In genomic region chr1:147242449-147243227, GRCh38 we compare ENCODE assay signal across 8 cellular contexts. TPM values are rescaled to one million over a fixed set of nuclear protein-coding genes. Genes with fewer than 3 reads are reported as not detected.
DNase-seq lines count a peak whose midpoint lies in the region; ATAC-seq and TF ChIP-seq lines count a peak whose summit lies in the region.

Gene CHD1L, plus strand, starts transcription at chr1:147242684. Its CDS starts 20 bp downstream, at chr1:147242704.

- H3K9ac ChIP-seq in mammary epithelial cell (ENCODE audit: insufficient read depth, low read length) = peak within 1 kb of the TSS; percentile 81

- in situ Hi-C loops in mammary epithelial cell (cut with MboI; ENCODE audit: low sequenced_read_pairs in 2 of 2) = loop anchor here (5.0 kb wide), 1 partner anchor 70 kb away; the partner anchor contains the start of gene PRKAB2 (in 2 of the 2)

- WGBS in mammary epithelial cell (ENCODE audit: low coverage, missing lambda C conversion rate) = under 1% methylated on average over 18 of the region's 82 CpGs

- peaks cover 50% of the 10 kb centered on the region for H3K79me2 ChIP-seq in mammary epithelial cell (ENCODE audit: insufficient read depth, low read length)

- H3K4me3 ChIP-seq in AG04450 (ENCODE audit: low read depth, low read length) (peak within 1 kb of the TSS; percentile 87), WERI-Rb-1 (ENCODE audit: low read depth, low read length) (peak within 1 kb of the TSS; percentile 79), mammary epithelial cell (replicated peaks in 1 of 3; ENCODE audit: insufficient read depth in 1 of 3, low read depth in 2 of 3, low read length in 3 of 3) (peak within 1 kb of the TSS; percentile 88 to 94 (median 93))

- CTCF ChIA-PET in AG04450 (lab: Charles Lee) (interaction anchor here (0.5 to 3.3 kb wide), 39 partner anchors 11 to 559 kb away, joined by 3 to 36 read pairs (median 6); partner anchors contain the start of genes ACP6, FMO5 and PRKAB2), mammary epithelial cell (lab: Charles Lee; ENCODE audit: low non-redundant PET) (interaction anchor here (0.6 to 1.0 kb wide), 3 partner anchors 18 to 81 kb away, joined by 3 to 6 read pairs (median 5); no protein-coding TSS in a partner anchor)

- H4K20me1 ChIP-seq in mammary epithelial cell (ENCODE audit: insufficient read depth, low read length) = no peaks in the 10 kb centered on the region

- H3K4me2 ChIP-seq in mammary epithelial cell (ENCODE audit: insufficient read depth, low read depth, low read length) = peak within 1 kb of the TSS; percentile 96

- peak within 1 kb of the TSS; percentile 73 for H3K27ac ChIP-seq in AG04450 (ENCODE audit: low read depth, low read length)
- peak within 1 kb of the TSS; percentile 98 for H3K27ac ChIP-seq in WERI-Rb-1
- H3K27ac ChIP-seq in mammary epithelial cell (ENCODE audit: insufficient read depth, low read depth, low read length) = peak within 1 kb of the TSS; percentile 76

- intact Hi-C loops in mammary epithelial cell (cut with micrococcal nuclease) = loop anchor here (1.0 kb wide), 2 partner anchors 71 to 157 kb away; no protein-coding TSS in a partner anchor

- POLR2A ChIA-PET in AG04450 (lab: Yijun Ruan, JAX) = interaction anchor here (0.5 to 1.4 kb wide), 5 partner anchors 50 to 158 kb away, joined by 3 to 7 read pairs (median 4); no protein-coding TSS in a partner anchor

- H3K9me3 ChIP-seq in AG04450 (ENCODE audit: control insufficient read depth, insufficient read depth, low read length) = no peaks in the 10 kb centered on the region
- no peaks in the 10 kb centered on the region for H3K9me3 ChIP-seq in WERI-Rb-1 (ENCODE audit: severe bottlenecking)
- no peaks in the 10 kb centered on the region for H3K9me3 ChIP-seq in mammary epithelial cell (replicated peaks; ENCODE audit: insufficient read depth, low read length)

- peak; percentile 90 for DNase-seq in AG04450 (ENCODE audit: low read depth, low spot score)
- DNase-seq in NCI-H2196 treated with DMSO at 0.1 percent for 48 hours (lab: John Stamatoyannopoulos, UW; ENCODE audit: unreplicated experiment) = peak; percentile 82
- peak; percentile 100 for DNase-seq in WERI-Rb-1
- DNase-seq in mammary epithelial cell = peak; percentile 94
- peak; percentile 90 for DNase-seq in iPS-NIHi7 (ENCODE audit: extremely low spot score)
- peak; percentile 93 for DNase-seq in smooth muscle cell of the brain vasculature (ENCODE audit: low read depth, low spot score)

- TF ChIP-seq CTCF in AG04450 (IDR thresholded peaks at IDR 0.05; ENCODE audit: low read depth, low read length) = peak; percentile 84
- TF ChIP-seq CTCF in WERI-Rb-1 (IDR thresholded peaks at IDR 0.05; ENCODE audit: low read depth, low read length) = peak; percentile 100
- peak; percentile 79 to 95 for TF ChIP-seq CTCF in mammary epithelial cell (conservative IDR thresholded peaks at IDR 0.05 in 1 of 2, IDR thresholded peaks at IDR 0.05 in 1 of 2; ENCODE audit: extremely low read depth in 1 of 2, insufficient read depth in 1 of 2, low read depth in 1 of 2, low read length in 2 of 2)

- H3K36me3 ChIP-seq in WERI-Rb-1 = peaks cover 15% of the 10 kb centered on the region
- H3K36me3 ChIP-seq in mammary epithelial cell (ENCODE audit: insufficient read depth, low read length) = no peaks in the 10 kb centered on the region

- peak within 1 kb of the TSS; percentile 96 for H2AFZ ChIP-seq in mammary epithelial cell (ENCODE audit: low read depth, low read length)

- no TSS peak for BruUV-seq in mammary epithelial cell (replicated peaks; lab: Mats Ljungman, UMichigan)

- dilution Hi-C loops in mammary epithelial cell (cut with HindIII; ENCODE audit: low sequenced_read_pairs) = no loop called here

- H3K4me1 ChIP-seq in mammary epithelial cell (ENCODE audit: insufficient read depth, low read length) = peaks cover 14% of the 10 kb centered on the region

- ATAC-seq in GM18873 (IDR thresholded peaks at IDR 0.05; ENCODE audit: low FRiP score, unreplicated experiment) (peak; percentile 79), HG03139 (IDR thresholded peaks at IDR 0.05; ENCODE audit: unreplicated experiment) (peak; percentile 79)

- peaks cover 3% of the 10 kb centered on the region for H3K27me3 ChIP-seq in AG04450 (ENCODE audit: control insufficient read depth, insufficient read depth, low read length)
- H3K27me3 ChIP-seq in WERI-Rb-1 (ENCODE audit: insufficient read depth, low read depth, severe bottlenecking) = no peaks in the 10 kb centered on the region
- no peaks in the 10 kb centered on the region for H3K27me3 ChIP-seq in mammary epithelial cell (ENCODE audit: insufficient read depth, low read length)

RNA-seq across cellular contexts. Expression of gene CHD1L, which starts in this region (rescaled TPM):
- polyA plus RNA-seq in AG04450 (2011; rRNA removed) (33.8 and 40.1 TPM in 2 replicates), mammary epithelial cell (26.0 TPM)
- 18.6 and 28.8 TPM in 2 replicates for polyA minus RNA-seq in AG04450 (2011; rRNA and poly(A)+ RNA removed)
- 10 to 100 TPM; 33.0 to 50.9 TPM for total RNA-seq in mammary epithelial cell
- 25.7 TPM for polyA minus RNA-seq in mammary epithelial cell

Comparison
In these comparisons a context has a peak if more than half of its experiments do, and no peak if none do; other contexts are left out.
1. Peak in every context shown above with its lines: DNase-seq, ATAC-seq, H3K4me3 ChIP-seq and H3K27ac ChIP-seq.